ENCODE assay signal across 22 cellular contexts in the genomic region with DNA sequence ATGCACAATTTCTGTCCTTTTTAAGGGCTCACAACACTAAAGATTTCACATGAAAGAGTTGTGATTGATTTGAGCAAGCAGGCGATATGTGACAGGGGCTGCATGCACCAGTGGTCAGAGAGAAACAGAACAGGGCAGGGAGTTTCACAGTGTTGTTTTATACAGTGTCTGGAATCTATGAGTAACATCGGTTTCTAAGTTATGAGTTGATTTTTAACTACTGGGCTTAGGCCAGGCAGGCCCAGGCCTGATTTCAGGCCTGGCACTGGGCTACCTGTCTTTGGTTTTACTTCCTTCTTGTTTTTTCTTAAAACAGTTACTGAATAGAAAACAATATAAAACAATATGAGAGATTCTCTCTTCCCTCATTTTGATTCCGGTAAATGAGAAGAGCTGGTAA. TPM values are rescaled to one million over a fixed set of nuclear protein-coding genes. Genes with fewer than 3 reads are reported as not detected.
DNase-seq lines count a peak whose midpoint lies in the region; ATAC-seq, FAIRE-seq and TF ChIP-seq lines count a peak whose summit lies in the region.
"Had no signal": no experiment of that assay in that cellular context is flagged by ENCODE, and none has a peak within 500 bp of the region (broad histone marks: within the 10 kb centered on the region; RNA-seq: fewer than 3 reads in every experiment).

No MANE protein-coding gene starts in this region.

- intact Hi-C loops in activated B cell treated with CpG ODN at 0.5 μM for 24 hours (cut with micrococcal nuclease): no loop called here

- TF ChIP-seq CTCF in A549 (IDR thresholded peaks at IDR 0.05): no peak
- no peak for TF ChIP-seq CTCF in activated B cell treated with CpG ODN at 0.5 μM for 24 hours (IDR thresholded peaks at IDR 0.05)
- no peak for TF ChIP-seq CTCF in HFFc6 (IDR thresholded peaks at IDR 0.05)

- H3K9me3 Mint-ChIP-seq in activated B cell treated with CpG ODN at 0.5 μM for 24 hours (no peaks in the 10 kb centered on the region), HFFc6 (no peaks in the 10 kb centered on the region)
- H3K9me3 Mint-ChIP-seq: CD4-positive, alpha-beta T cell had no signal

- no peak for ATAC-seq in A549
- ATAC-seq in HG02981 (IDR thresholded peaks at IDR 0.05; ENCODE audit: unreplicated experiment): peak; percentile 41
- ATAC-seq in activated B cell treated with CpG ODN at 0.5 μM for 24 hours (ENCODE audit: low read depth): no peak
- ATAC-seq in GM18868 (IDR thresholded peaks at IDR 0.05; ENCODE audit: unreplicated experiment): no peak
- ATAC-seq: Panc1 had no signal

- peak overlapping the region; percentile 35 for H3K4me2 ChIP-seq in A549

- 56% methylated on average over 3 of the region's 3 CpGs for WGBS in A549 (ENCODE audit: missing lambda C conversion rate)

- no peak for DNase-seq in A549 (ENCODE audit: low read depth in 1 of 2, low spot score in 1 of 2)
- DNase-seq in activated B cell treated with CpG ODN at 0.5 μM for 24 hours: no peak
- peak; percentile 14 for DNase-seq in left kidney (ENCODE audit: low read depth, low spot score)
- no peak for DNase-seq in COLO829 (ENCODE audit: low spot score)
- DNase-seq in iPS-NIHi11 (ENCODE audit: low spot score): no peak
- no peak for DNase-seq in HFFc6
- DNase-seq: BE2C; CD4-positive, alpha-beta T cell; DMS79; KG1; NCI-H1436 treated with DMSO at 0.1 percent for 48 hours; NCI-H2081; NCI-H510A treated with DMSO at 0.1 percent for 48 hours; NCI-H82; Right ventricle myocardium superior had no signal

- H3K4me3 Mint-ChIP-seq in activated B cell treated with CpG ODN at 0.5 μM for 24 hours: no peak overlapping the region
- no peak overlapping the region for H3K4me3 Mint-ChIP-seq in HFFc6
- H3K4me3 Mint-ChIP-seq: CD4-positive, alpha-beta T cell had no signal

- H3K4me1 Mint-ChIP-seq in activated B cell treated with CpG ODN at 0.5 μM for 24 hours (peaks cover 3% of the 10 kb centered on the region), HFFc6 (ENCODE audit: low read depth) (peaks cover 7% of the 10 kb centered on the region; the same call in 1 of the 2 replicates)

- TF ChIP-seq POLR2A in A549 (IDR thresholded peaks at IDR 0.05; ENCODE audit: low read length): no peak

- H3K36me3 Mint-ChIP-seq in activated B cell treated with CpG ODN at 0.5 μM for 24 hours (ENCODE audit: low read depth) (no peaks in the 10 kb centered on the region), HFFc6 (ENCODE audit: low read depth) (no peaks in the 10 kb centered on the region)

- no peaks in the 10 kb centered on the region for H3K9me3 ChIP-seq in A549
- H3K9me3 ChIP-seq: BE2C had no signal

- H3K27ac ChIP-seq in A549: peak overlapping the region; percentile 35 to 45; a peak in 2 of 6 replicates
- H3K27ac ChIP-seq: 22Rv1, SK-N-MC had no signal

- TF ChIP-seq RAD21 in A549 (conservative IDR thresholded peaks at IDR 0.05 in 1 of 2, IDR thresholded peaks at IDR 0.05 in 1 of 2): no peak

- no peak for TF ChIP-seq EP300 in A549 (IDR thresholded peaks at IDR 0.05)

- POLR2A ChIA-PET in A549 (lab: Yijun Ruan, JAX): no interaction called here
- POLR2A ChIA-PET in activated B cell treated with CpG ODN at 0.5 μM for 24 hours (lab: Charles Lee): no interaction called here

- CTCF ChIA-PET in A549 (lab: Yijun Ruan, JAX): no interaction called here
- CTCF ChIA-PET in activated B cell treated with CpG ODN at 0.5 μM for 24 hours (lab: Charles Lee): no interaction called here

- H3K27me3 Mint-ChIP-seq in activated B cell treated with CpG ODN at 0.5 μM for 24 hours: no peaks in the 10 kb centered on the region
- peaks cover 2% of the 10 kb centered on the region; the same call in 1 of the 2 replicates for H3K27me3 Mint-ChIP-seq in HFFc6 (ENCODE audit: insufficient read depth)
- H3K27me3 Mint-ChIP-seq: CD4-positive, alpha-beta T cell had no signal

- H3K4me3 ChIP-seq in A549: no peak overlapping the region
- H3K4me3 ChIP-seq: SK-N-MC had no signal

- H3K27ac Mint-ChIP-seq in activated B cell treated with CpG ODN at 0.5 μM for 24 hours: peak overlapping the region; percentile 38
- H3K27ac Mint-ChIP-seq in HFFc6: no peak overlapping the region
- H3K27ac Mint-ChIP-seq: CD4-positive, alpha-beta T cell had no signal

- H3K4me1 ChIP-seq in A549: peaks cover 4% of the 10 kb centered on the region; the same call in 1 of the 3 replicates
- H3K4me1 ChIP-seq: BE2C had no signal

- FAIRE-seq in A549 (lab: Jason Lieb, UNC): no peak
- FAIRE-seq: D721Med, H54 had no signal

TF ChIP-seq in A549, 52 proteins besides CTCF, POLR2A, EP300 and RAD21:
- TF ChIP-seq GATA3 (IDR thresholded peaks at IDR 0.05; ENCODE audit: borderline replicate concordance) (no peak), CBX2 (IDR thresholded peaks at IDR 0.05; ENCODE audit: borderline replicate concordance, low read depth) (no peak), SREBF2 (IDR thresholded peaks at IDR 0.05) (no peak), FOXS1 (CRISPR knock-in tag; IDR thresholded peaks at IDR 0.05) (no peak), NFE2L2 (conservative IDR thresholded peaks at IDR 0.05; ENCODE audit: low read length) (no peak), CHD4 (IDR thresholded peaks at IDR 0.05; ENCODE audit: borderline replicate concordance) (no peak), JUNB (IDR thresholded peaks at IDR 0.05) (no peak), MAFK (IDR thresholded peaks at IDR 0.05; ENCODE audit: partially characterized antibody) (no peak), HDAC2 (IDR thresholded peaks at IDR 0.05) (no peak), BHLHE40 (IDR thresholded peaks at IDR 0.05; ENCODE audit: low read depth, low read length) (no peak), PHF8 (IDR thresholded peaks at IDR 0.05; ENCODE audit: borderline replicate concordance, low read depth) (no peak), NPAS2 (CRISPR knock-in tag; IDR thresholded peaks at IDR 0.05; ENCODE audit: borderline replicate concordance) (no peak), EHMT2 (IDR thresholded peaks at IDR 0.05; ENCODE audit: low read depth) (no peak), KDM1A (IDR thresholded peaks at IDR 0.05; ENCODE audit: low read depth) (no peak), HEYL (CRISPR knock-in tag; IDR thresholded peaks at IDR 0.05) (no peak)
- TF ChIP-seq, protein P1, sequence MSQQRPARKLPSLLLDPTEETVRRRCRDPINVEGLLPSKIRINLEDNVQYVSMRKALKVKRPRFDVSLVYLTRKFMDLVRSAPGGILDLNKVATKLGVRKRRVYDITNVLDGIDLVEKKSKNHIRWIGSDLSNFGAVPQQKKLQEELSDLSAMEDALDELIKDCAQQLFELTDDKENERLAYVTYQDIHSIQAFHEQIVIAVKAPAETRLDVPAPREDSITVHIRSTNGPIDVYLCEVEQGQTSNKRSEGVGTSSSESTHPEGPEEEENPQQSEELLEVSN (IDR thresholded peaks at IDR 0.05; ENCODE audit: borderline replicate concordance, low read depth): no peak
- TF ChIP-seq, protein P2, sequence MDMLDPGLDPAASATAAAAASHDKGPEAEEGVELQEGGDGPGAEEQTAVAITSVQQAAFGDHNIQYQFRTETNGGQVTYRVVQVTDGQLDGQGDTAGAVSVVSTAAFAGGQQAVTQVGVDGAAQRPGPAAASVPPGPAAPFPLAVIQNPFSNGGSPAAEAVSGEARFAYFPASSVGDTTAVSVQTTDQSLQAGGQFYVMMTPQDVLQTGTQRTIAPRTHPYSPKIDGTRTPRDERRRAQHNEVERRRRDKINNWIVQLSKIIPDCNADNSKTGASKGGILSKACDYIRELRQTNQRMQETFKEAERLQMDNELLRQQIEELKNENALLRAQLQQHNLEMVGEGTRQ (IDR thresholded peaks at IDR 0.05): no peak
- TF ChIP-seq, protein P3, sequence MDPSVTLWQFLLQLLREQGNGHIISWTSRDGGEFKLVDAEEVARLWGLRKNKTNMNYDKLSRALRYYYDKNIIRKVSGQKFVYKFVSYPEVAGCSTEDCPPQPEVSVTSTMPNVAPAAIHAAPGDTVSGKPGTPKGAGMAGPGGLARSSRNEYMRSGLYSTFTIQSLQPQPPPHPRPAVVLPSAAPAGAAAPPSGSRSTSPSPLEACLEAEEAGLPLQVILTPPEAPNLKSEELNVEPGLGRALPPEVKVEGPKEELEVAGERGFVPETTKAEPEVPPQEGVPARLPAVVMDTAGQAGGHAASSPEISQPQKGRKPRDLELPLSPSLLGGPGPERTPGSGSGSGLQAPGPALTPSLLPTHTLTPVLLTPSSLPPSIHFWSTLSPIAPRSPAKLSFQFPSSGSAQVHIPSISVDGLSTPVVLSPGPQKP (IDR thresholded peaks at IDR 0.05; ENCODE audit: low read depth, low read length): no peak

RNA-seq across cellular contexts. Expression of a gene that starts 13.9 kb away (rescaled TPM):
- 12.3 and 12.5 TPM in 2 replicates for polyA plus RNA-seq in A549 (2011; rRNA removed)
- polyA plus RNA-seq in A549 (2012; cell fraction: cytosol; rRNA removed): 2.0 TPM in 2 replicates
- 3.3 and 4.1 TPM in 2 replicates for polyA plus RNA-seq in A549 (2012; cell fraction: nucleus; rRNA removed)
- 2.8 to 3.1 TPM (median 2.9 TPM) in 3 replicates for polyA plus RNA-seq in A549 (2017; fragmentation: RNase III; extraction: RNeasy Plus Mini Kit Qiagen cat#74134 plus additional on column Dnase treatment)
- 32.2 and 33.0 TPM in 2 replicates for polyA minus RNA-seq in A549 (2011; rRNA and poly(A)+ RNA removed)
- 42.4 and 65.0 TPM in 2 replicates for total RNA-seq in activated B cell treated with CpG ODN at 0.5 μM for 24 hours
- total RNA-seq in HFFc6 (2021; fragmentation: NEBNext Ultra II Directional; extraction: Animal tissue kit (Norgen Biotek cat#: 25700)): 1 to 10 TPM; 5.6 to 8.2 (median 7.1) TPM
